9 cellular contexts compared by ENCODE assay signal in the genomic region with DNA sequence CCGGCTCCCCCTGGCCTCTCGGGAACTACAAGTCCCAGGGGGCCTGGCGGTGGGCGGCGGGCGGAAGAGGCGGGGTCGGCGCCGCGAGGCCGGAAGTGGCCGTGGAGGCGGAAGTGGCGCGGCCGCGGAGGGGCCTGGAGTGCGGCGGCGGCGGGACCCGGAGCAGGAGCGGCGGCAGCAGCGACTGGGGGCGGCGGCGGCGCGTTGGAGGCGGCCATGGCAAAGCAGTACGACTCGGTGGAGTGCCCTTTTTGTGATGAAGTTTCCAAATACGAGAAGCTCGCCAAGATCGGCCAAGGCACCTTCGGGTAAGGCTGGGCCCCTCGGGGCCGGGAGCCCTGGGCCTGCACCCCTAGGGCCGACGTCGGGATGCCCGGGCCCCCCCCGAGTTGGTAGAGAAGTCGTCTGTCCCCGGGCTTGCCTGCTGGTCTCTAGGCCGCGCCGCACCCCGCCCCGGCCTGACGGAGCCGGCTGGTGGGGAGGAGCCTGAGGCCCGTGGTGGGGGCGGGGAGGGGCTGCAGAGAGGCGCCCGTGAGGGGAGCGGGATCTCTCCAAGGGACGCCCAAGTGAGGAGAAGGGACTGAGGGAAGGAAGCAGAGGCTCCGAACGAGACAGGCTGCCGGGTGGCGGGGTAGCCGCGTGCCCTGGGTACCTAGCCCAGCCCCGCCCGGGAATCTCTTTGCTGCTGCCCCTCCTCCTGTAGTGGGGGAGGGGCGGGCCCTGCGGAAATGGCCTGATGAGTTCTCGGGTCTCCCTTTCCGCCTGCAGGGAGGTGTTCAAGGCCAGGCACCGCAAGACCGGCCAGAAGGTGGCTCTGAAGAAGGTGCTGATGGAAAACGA. TPM values are rescaled to one million over a fixed set of nuclear protein-coding genes. Genes with fewer than 3 reads are reported as not detected.
DNase-seq lines count a peak whose midpoint lies in the region; ATAC-seq, FAIRE-seq and TF ChIP-seq lines count a peak whose summit lies in the region.
"Had no signal": no experiment of that assay in that cellular context is flagged by ENCODE, and none has a peak within 500 bp of the region (broad histone marks: within the 10 kb centered on the region; RNA-seq: fewer than 3 reads in every experiment).

A gene (plus strand): TSS at position 102 of the 840 bp plus-strand sequence. CDS start 115 bp downstream, at position 217.

- H2BK15ac ChIP-seq in H1 (ENCODE audit: low read length) (no peak within 1 kb of the TSS), mesendoderm (replicated peaks; ENCODE audit: low read depth) (no peak within 1 kb of the TSS)

- POLR2A ChIA-PET in CD4-positive, alpha-beta T cell (lab: Charles Lee): interaction anchor here (0.7 to 3.1 kb wide), 31 partner anchors 10 to 342 kb away, joined by 3 to 45 read pairs (median 7); a partner anchor contains a TSS
- POLR2A ChIA-PET in H1 (lab: Charles Lee; ENCODE audit: partially characterized antibody): interaction anchor here (0.6 to 10.2 kb wide), 19 partner anchors 8 to 370 kb away, joined by 3 to 140 read pairs (median 4); a partner anchor contains a TSS

- H2BK5ac ChIP-seq in H1 (ENCODE audit: low read depth, low read length): peak within 1 kb of the TSS; percentile 60
- H2BK5ac ChIP-seq in mesendoderm (ENCODE audit: low read length): peak within 1 kb of the TSS; percentile 63

- no peak within 1 kb of the TSS for H3K23ac ChIP-seq in H1 (ENCODE audit: insufficient read length)
- H3K23ac ChIP-seq in mesendoderm (ENCODE audit: low read length): no peak within 1 kb of the TSS

- intact Hi-C loops in CD4-positive, alpha-beta T cell (cut with DNase I, micrococcal nuclease): loop anchor here (1.0 to 5.0 kb wide), 11 partner anchors 15 to 282 kb away; a partner anchor contains a TSS

- H3K27me3 ChIP-seq in CD4-positive, alpha-beta T cell (ENCODE audit: control insufficient read depth, insufficient read depth, low read length): no peaks in the 10 kb centered on the region
- H3K27me3 ChIP-seq in H1 (replicated peaks in 1 of 4; ENCODE audit: control insufficient read depth in 3 of 4, extremely low read depth in 1 of 4, insufficient read depth in 3 of 4, low read length in 3 of 4) (no peaks in the 10 kb centered on the region), mesendoderm (ENCODE audit: insufficient read depth, low read length, poor library complexity) (no peaks in the 10 kb centered on the region)

- peak; percentile 26 to 37; a peak in 2 of 4 replicates for TF ChIP-seq RAD21 in H1 (IDR thresholded peaks at IDR 0.05 in 1 of 2, conservative IDR thresholded peaks at IDR 0.05 in 1 of 2; ENCODE audit: low read depth in 2 of 2, low read length in 2 of 2)

- H3K9me3 ChIP-seq in CD4-positive, alpha-beta T cell (ENCODE audit: control insufficient read depth, low read length): no peaks in the 10 kb centered on the region
- H3K9me3 ChIP-seq in H1 (ENCODE audit: insufficient read depth in 2 of 2, low read depth in 1 of 2, low read length in 1 of 2): no peaks in the 10 kb centered on the region

- H4K8ac ChIP-seq in H1 (ENCODE audit: extremely low read depth, insufficient read depth, low read length): peak within 1 kb of the TSS; percentile 96
- no peak within 1 kb of the TSS for H4K8ac ChIP-seq in mesendoderm (ENCODE audit: low read depth, low read length)

- H3K56ac ChIP-seq in H1 (replicated peaks; ENCODE audit: insufficient read length, low read depth, low read length) (peak within 1 kb of the TSS; percentile 70), mesendoderm (ENCODE audit: low read length) (peak within 1 kb of the TSS; percentile 93)

- H3K4me3 ChIP-seq in H1 (ENCODE audit: extremely low read depth in 1 of 4, insufficient read depth in 2 of 4, low read depth in 3 of 4, low read length in 4 of 4) (peak within 1 kb of the TSS; percentile 71 to 100 (median 92)), mesendoderm (ENCODE audit: low read length) (peak within 1 kb of the TSS; percentile 91)

- H4K91ac ChIP-seq in H1 (replicated peaks; ENCODE audit: insufficient read length, low read length): no peak within 1 kb of the TSS

- CTCF ChIA-PET in CD4-positive, alpha-beta T cell (lab: Charles Lee): interaction anchor here (0.6 to 5.3 kb wide), 15 partner anchors 9 to 156 kb away, joined by 3 to 43 read pairs (median 5); a partner anchor contains a TSS
- CTCF ChIA-PET in H1 (lab: Charles Lee; ENCODE audit: partially characterized antibody): interaction anchor here (0.9 to 16.2 kb wide), 13 partner anchors 10 to 83 kb away, joined by 3 to 227 read pairs (median 5); a partner anchor contains a TSS

- no peak within 1 kb of the TSS for H3K4ac ChIP-seq in H1 (replicated peaks; ENCODE audit: insufficient read length, low read depth, low read length)
- peak within 1 kb of the TSS; percentile 98 for H3K4ac ChIP-seq in mesendoderm (ENCODE audit: low read depth, low read length)

- H3K79me2 ChIP-seq in H1 (ENCODE audit: control insufficient read depth in 1 of 2, insufficient read depth in 2 of 2, low read length in 2 of 2): peaks cover 3 to 37% of the 10 kb centered on the region in 2 experiments; a peak in 2 of 4 replicates
- peaks cover 32% of the 10 kb centered on the region for H3K79me2 ChIP-seq in mesendoderm (ENCODE audit: control insufficient read depth, insufficient read depth, low read length)

- H3K4me1 Mint-ChIP-seq in CD4-positive, alpha-beta T cell (ENCODE audit: low read depth): peaks cover 68% of the 10 kb centered on the region

- no peak within 1 kb of the TSS for H2BK20ac ChIP-seq in H1 (ENCODE audit: low read length)

- H2BK120ac ChIP-seq in H1 (replicated peaks; ENCODE audit: low read depth, low read length) (no peak within 1 kb of the TSS), mesendoderm (ENCODE audit: low read depth, low read length) (no peak within 1 kb of the TSS)

- DNase-seq in CD4-positive, alpha-beta T cell: peak; percentile 83 to 95 (median 89)
- DNase-seq in HPDE6-E6E7 (ENCODE audit: extremely low spot score): peak; percentile 77
- peak; percentile 81 for DNase-seq in NOMO-1 treated with DMSO at 0.1 percent for 48 hours (lab: John Stamatoyannopoulos, UW; ENCODE audit: unreplicated experiment)
- DNase-seq in activated CD8-positive, alpha-beta memory T cell treated with anti-CD3 and anti-CD28 coated beads for 4 hours (ENCODE audit: low read depth in 2 of 2): peak; percentile 83 to 89
- peak in 1 of 2 experiments; percentile 93 for DNase-seq in H1 (ENCODE audit: low read depth in 1 of 2, low spot score in 2 of 2)
- peak; percentile 97 for DNase-seq in mesendoderm
- peak; percentile 82 for DNase-seq in stimulated activated CD8-positive, alpha-beta memory T cell treated with anti-CD3 and anti-CD28 coated beads, Interleukin-15, amount 100 ng/mL, for 1 hour (ENCODE audit: low read depth)

- TF ChIP-seq EP300 in H1 (IDR thresholded peaks at IDR 0.05; ENCODE audit: borderline replicate concordance in 1 of 2, low read depth in 2 of 2, low read length in 2 of 2): no peak

- H3K9ac ChIP-seq in H1 (replicated peaks in 1 of 4; ENCODE audit: extremely low read depth in 1 of 4, low read depth in 3 of 4, low read length in 3 of 4) (peak within 1 kb of the TSS; percentile 72 to 84 (median 78); a peak in 6 of 7 replicates), mesendoderm (ENCODE audit: low read length) (peak within 1 kb of the TSS; percentile 93)

- peaks cover 10% of the 10 kb centered on the region for H3K79me1 ChIP-seq in H1 (ENCODE audit: low read depth, low read length)
- peaks cover 26% of the 10 kb centered on the region for H3K79me1 ChIP-seq in mesendoderm (ENCODE audit: low read length)

- no peak within 1 kb of the TSS for H2AFZ ChIP-seq in H1 (ENCODE audit: low read length)

- peak; percentile 56 for ATAC-seq in CD4-positive, alpha-beta T cell (ENCODE audit: poor library complexity)
- ATAC-seq in GM19455 (IDR thresholded peaks at IDR 0.05; ENCODE audit: unreplicated experiment): peak; percentile 68

- H3K14ac ChIP-seq in H1 (ENCODE audit: insufficient read length): no peak within 1 kb of the TSS

- peaks cover 47% of the 10 kb centered on the region for H3K36me3 Mint-ChIP-seq in CD4-positive, alpha-beta T cell (ENCODE audit: low read depth)

- peak within 1 kb of the TSS; percentile 84 for H4K5ac ChIP-seq in H1 (ENCODE audit: insufficient read length, low read depth, low read length)
- no peak within 1 kb of the TSS for H4K5ac ChIP-seq in mesendoderm (ENCODE audit: low read length)

- H3K36me3 ChIP-seq in H1 (ENCODE audit: control insufficient read depth in 2 of 4, insufficient read depth in 4 of 4, low read length in 3 of 4) (peaks cover 29 to 40% (median 39%) of the 10 kb centered on the region in 4 experiments), mesendoderm (ENCODE audit: control insufficient read depth, insufficient read depth, low read length) (peaks cover 34% of the 10 kb centered on the region)

- H3K4me1 ChIP-seq in H1 (replicated peaks in 1 of 4; ENCODE audit: control insufficient read depth in 3 of 4, insufficient read depth in 4 of 4, low read length in 3 of 4) (peaks cover 0 to 4% (median 2%) of the 10 kb centered on the region in 4 experiments; a peak in 3 of 7 replicates), mesendoderm (ENCODE audit: control insufficient read depth, low read depth, low read length) (peaks cover 3% of the 10 kb centered on the region)

- no peaks in the 10 kb centered on the region for H3K27me3 Mint-ChIP-seq in CD4-positive, alpha-beta T cell

- no peak within 1 kb of the TSS for H2AK5ac ChIP-seq in H1 (ENCODE audit: low read depth, low read length)
- no peak within 1 kb of the TSS for H2AK5ac ChIP-seq in mesendoderm (ENCODE audit: low read length)

- no peak for FAIRE-seq in H1 (lab: Jason Lieb, UNC)
- FAIRE-seq: islet of Langerhans had no signal

- no peaks in the 10 kb centered on the region for H3K23me2 ChIP-seq in H1 (ENCODE audit: low read depth, low read length)

- peak within 1 kb of the TSS; percentile 90 for H3K18ac ChIP-seq in H1 (ENCODE audit: extremely low read depth, low read length)
- peak within 1 kb of the TSS; percentile 97 for H3K18ac ChIP-seq in mesendoderm (ENCODE audit: low read length)

- peak within 1 kb of the TSS; percentile 93 for H3K4me3 Mint-ChIP-seq in CD4-positive, alpha-beta T cell

- peak within 1 kb of the TSS; percentile 90 for H3K27ac ChIP-seq in CD4-positive, alpha-beta T cell (ENCODE audit: low read depth, low read length)
- H3K27ac ChIP-seq in H1 (ENCODE audit: low read depth, low read length): peak within 1 kb of the TSS; percentile 76; the same call in 1 of the 2 replicates
- H3K27ac ChIP-seq in mesendoderm (ENCODE audit: low read depth, low read length): peak within 1 kb of the TSS; percentile 99

- TF ChIP-seq CTCF in CD4-positive, alpha-beta T cell (IDR thresholded peaks at IDR 0.05): no peak
- peak in 1 of 3 experiments; percentile 48; a peak in 2 of 4 replicates for TF ChIP-seq CTCF in H1 (IDR thresholded peaks at IDR 0.05; ENCODE audit: control extremely low read depth in 1 of 3, insufficient read depth in 1 of 3, low read depth in 1 of 3, low read length in 3 of 3)

- H2BK12ac ChIP-seq in H1 (ENCODE audit: low read depth, low read length): no peak within 1 kb of the TSS

- H3K27ac Mint-ChIP-seq in CD4-positive, alpha-beta T cell: peak within 1 kb of the TSS; percentile 97

- H3K9me3 Mint-ChIP-seq in CD4-positive, alpha-beta T cell: no peaks in the 10 kb centered on the region

- H4K20me1 ChIP-seq in H1 (replicated peaks in 1 of 2; ENCODE audit: control insufficient read depth in 1 of 2, insufficient read depth in 2 of 2, low read length in 2 of 2): peaks cover 23 to 27% of the 10 kb centered on the region in 2 experiments

- H3K4me2 ChIP-seq in H1 (ENCODE audit: insufficient read depth in 1 of 2, low read depth in 2 of 2, low read length in 2 of 2): peak within 1 kb of the TSS; percentile 46 to 66
- H3K4me2 ChIP-seq in mesendoderm (ENCODE audit: low read length): peak within 1 kb of the TSS; percentile 79

- 2% methylated on average over 45 of the region's 75 CpGs; no CpG with 5 or more reads in 1 of the 2 experiments for WGBS in H1 (ENCODE audit: extremely low coverage in 1 of 2, insufficient coverage in 1 of 2, insufficient read length in 1 of 2, insufficient replicate concordance in 2 of 2, low coverage in 1 of 2, low lambda C conversion rate in 2 of 2, missing lambda C conversion rate in 1 of 2), 2 experiments
- no CpG with 5 or more reads among the region's 75 CpGs for WGBS in mesendoderm (ENCODE audit: extremely low coverage, insufficient coverage, low lambda C conversion rate)

- TF ChIP-seq POLR2A in H1 (IDR thresholded peaks at IDR 0.05; ENCODE audit: control extremely low read depth in 1 of 2, low read depth in 2 of 2, low read length in 2 of 2): no peak

RNA-seq across cellular contexts. Expression of the gene that starts here (rescaled TPM):
- 100 to 1,000 TPM; 117 to 121 TPM for total RNA-seq in CD4-positive, alpha-beta T cell
- total RNA-seq in H1 (2021; fragmentation: NEBNext Ultra II Directional; extraction: Animal tissue kit (Norgen Biotek cat#: 25700)): 86.3 and 87.5 TPM in 2 replicates
- 69.1 and 94.0 TPM in 2 replicates for polyA plus RNA-seq in H1 (2011; rRNA removed)
- 79.0 TPM for polyA plus RNA-seq in H1 (2011; cell fraction: cytosol; rRNA removed)
- polyA plus RNA-seq in H1 (2011; cell fraction: nucleus; rRNA removed): 126 TPM
- polyA plus RNA-seq in H1 (2012, experiment 1 of 2): 55.7 to 89.9 TPM (median 79.6 TPM) in 4 replicates
- 70.2 TPM for polyA plus RNA-seq in H1 (2012, experiment 2 of 2)
- polyA plus RNA-seq in H1 (2013, experiment 1 of 2): 42.8 TPM
- 41.6 TPM for polyA plus RNA-seq in H1 (2013, experiment 2 of 2)
- 75.4 and 85.6 TPM in 2 replicates for polyA minus RNA-seq in H1 (2011; rRNA and poly(A)+ RNA removed)
- 42.9 TPM for polyA minus RNA-seq in H1 (2011; cell fraction: cytosol; rRNA and poly(A)+ RNA removed)
- polyA minus RNA-seq in H1 (2011; cell fraction: nucleus; rRNA and poly(A)+ RNA removed): 73.9 TPM
- polyA plus RNA-seq in mesendoderm (2013, experiment 1 of 2): 50.9 TPM
- polyA plus RNA-seq in mesendoderm (2013, experiment 2 of 2): 48.8 TPM
